14 cellular contexts compared by ENCODE assay signal in genomic region chr1:215484111-215484914, GRCh38.
A peak's percentile ranks its signal among the peaks of the same experiment; 100 is the strongest.
DNase-seq lines count a peak whose midpoint lies in the region; ATAC-seq and TF ChIP-seq lines count a peak whose summit lies in the region.
"Had no signal": no experiment of that assay in that cellular context is flagged by ENCODE, and none has a peak within 500 bp of the region (broad histone marks: within the 10 kb centered on the region; RNA-seq: fewer than 3 reads in every experiment).

No MANE protein-coding gene starts in this region.

- H3K36me3 ChIP-seq in CD8-positive, alpha-beta T cell (ENCODE audit: insufficient read depth, low read length): no peaks in the 10 kb centered on the region
- H3K36me3 ChIP-seq in SJCRH30: no peaks in the 10 kb centered on the region

- POLR2A ChIA-PET in WTC11 (lab: Charles Lee): no interaction called here
- POLR2A ChIA-PET in CD8-positive, alpha-beta T cell (lab: Charles Lee): no interaction called here

- intact Hi-C loops in CD8-positive, alpha-beta T cell (cut with DNase I, micrococcal nuclease): no loop called here

- H3K4me3 Mint-ChIP-seq in WTC11: no peak overlapping the region
- peak overlapping the region; percentile 7 for H3K4me3 Mint-ChIP-seq in neural crest cell
- no peak overlapping the region for H3K4me3 Mint-ChIP-seq in natural killer cell treated with Interleukin-12 subunit alpha and Interleukin-12 subunit beta and Interleukin-15 and Interleukin-18, amount 100 ng/mL, for 72 hours
- no peak overlapping the region for H3K4me3 Mint-ChIP-seq in CD8-positive, alpha-beta T cell
- H3K4me3 Mint-ChIP-seq: H9, IgD-negative memory B cell had no signal

- peak overlapping the region; percentile 53 for H3K27ac Mint-ChIP-seq in WTC11
- H3K27ac Mint-ChIP-seq in neural crest cell (ENCODE audit: unreplicated experiment): peak overlapping the region; percentile 92
- H3K27ac Mint-ChIP-seq in natural killer cell treated with Interleukin-12 subunit alpha and Interleukin-12 subunit beta and Interleukin-15 and Interleukin-18, amount 100 ng/mL, for 72 hours: no peak overlapping the region
- no peak overlapping the region for H3K27ac Mint-ChIP-seq in CD8-positive, alpha-beta T cell
- H3K27ac Mint-ChIP-seq: IgD-negative memory B cell had no signal

- DNase-seq in ELF-1 (ENCODE audit: low read depth, low spot score) (peak; percentile 49), WTC11 (ENCODE audit: low spot score) (no peak), iPS DF 19.7 (ENCODE audit: low read depth, low spot score) (peak; percentile 12), neural crest cell (ENCODE audit: low read depth, low spot score) (no peak), Ammon's horn (ENCODE audit: low spot score) (no peak), SJCRH30 (no peak)
- no peak for DNase-seq in natural killer cell treated with Interleukin-12 subunit alpha and Interleukin-12 subunit beta and Interleukin-15 and Interleukin-18, amount 100 ng/mL, for 72 hours (ENCODE audit: low spot score)
- no peak for DNase-seq in CD8-positive, alpha-beta T cell
- DNase-seq: DND-41, H9, NCI-H146, PC-9 had no signal

- no peak overlapping the region for H3K4me3 ChIP-seq in CD8-positive, alpha-beta T cell (ENCODE audit: low read depth, low read length)
- no peak overlapping the region for H3K4me3 ChIP-seq in SJCRH30
- H3K4me3 ChIP-seq: PC-9, SK-N-MC had no signal

- H3K4me1 ChIP-seq in CD8-positive, alpha-beta T cell (ENCODE audit: insufficient read depth, low read length): no peaks in the 10 kb centered on the region
- H3K4me1 ChIP-seq in SJCRH30: no peaks in the 10 kb centered on the region

- no peaks in the 10 kb centered on the region for H3K27me3 ChIP-seq in CD8-positive, alpha-beta T cell (ENCODE audit: insufficient read depth, low read length)
- H3K27me3 ChIP-seq in SJCRH30: no peaks in the 10 kb centered on the region

- no peak overlapping the region for H3K27ac ChIP-seq in CD8-positive, alpha-beta T cell (ENCODE audit: low read depth, low read length)
- no peak overlapping the region for H3K27ac ChIP-seq in SJCRH30
- H3K27ac ChIP-seq: PC-9, SK-N-MC had no signal

- peak; percentile 90 for ATAC-seq in WTC11
- no peak for ATAC-seq in natural killer cell treated with Interleukin-12 subunit alpha and Interleukin-12 subunit beta and Interleukin-15 and Interleukin-18, amount 100 ng/mL, for 72 hours
- ATAC-seq in CD8-positive, alpha-beta T cell: no peak

- no peaks in the 10 kb centered on the region for H3K9me3 ChIP-seq in CD8-positive, alpha-beta T cell (ENCODE audit: low read length)
- H3K9me3 ChIP-seq in SJCRH30 (replicated peaks): no peaks in the 10 kb centered on the region

- H3K36me3 Mint-ChIP-seq in WTC11: peaks cover 16% of the 10 kb centered on the region
- H3K36me3 Mint-ChIP-seq in neural crest cell (ENCODE audit: low read depth): no peaks in the 10 kb centered on the region
- no peaks in the 10 kb centered on the region for H3K36me3 Mint-ChIP-seq in natural killer cell treated with Interleukin-12 subunit alpha and Interleukin-12 subunit beta and Interleukin-15 and Interleukin-18, amount 100 ng/mL, for 72 hours
- no peaks in the 10 kb centered on the region for H3K36me3 Mint-ChIP-seq in CD8-positive, alpha-beta T cell
- H3K36me3 Mint-ChIP-seq: IgD-negative memory B cell had no signal

- H3K9me3 Mint-ChIP-seq in WTC11: peaks cover 31% of the 10 kb centered on the region
- peaks cover 3% of the 10 kb centered on the region for H3K9me3 Mint-ChIP-seq in neural crest cell
- no peaks in the 10 kb centered on the region for H3K9me3 Mint-ChIP-seq in natural killer cell treated with Interleukin-12 subunit alpha and Interleukin-12 subunit beta and Interleukin-15 and Interleukin-18, amount 100 ng/mL, for 72 hours
- no peaks in the 10 kb centered on the region for H3K9me3 Mint-ChIP-seq in CD8-positive, alpha-beta T cell
- H3K9me3 Mint-ChIP-seq: H9 had no signal

- CTCF ChIA-PET in WTC11 (lab: Charles Lee): no interaction called here
- CTCF ChIA-PET in CD8-positive, alpha-beta T cell (lab: Charles Lee): no interaction called here

- H3K4me1 Mint-ChIP-seq in WTC11: peaks cover 14% of the 10 kb centered on the region
- H3K4me1 Mint-ChIP-seq in neural crest cell: peaks cover 16% of the 10 kb centered on the region
- H3K4me1 Mint-ChIP-seq in natural killer cell treated with Interleukin-12 subunit alpha and Interleukin-12 subunit beta and Interleukin-15 and Interleukin-18, amount 100 ng/mL, for 72 hours (ENCODE audit: low read depth in 2 of 2): no peaks in the 10 kb centered on the region
- no peaks in the 10 kb centered on the region for H3K4me1 Mint-ChIP-seq in CD8-positive, alpha-beta T cell (ENCODE audit: low read depth)
- H3K4me1 Mint-ChIP-seq: IgD-negative memory B cell had no signal

- H3K27me3 Mint-ChIP-seq in WTC11 (ENCODE audit: low read depth) (no peaks in the 10 kb centered on the region), neural crest cell (ENCODE audit: low read depth) (no peaks in the 10 kb centered on the region)
- H3K27me3 Mint-ChIP-seq in natural killer cell treated with Interleukin-12 subunit alpha and Interleukin-12 subunit beta and Interleukin-15 and Interleukin-18, amount 100 ng/mL, for 72 hours: no peaks in the 10 kb centered on the region
- no peaks in the 10 kb centered on the region for H3K27me3 Mint-ChIP-seq in CD8-positive, alpha-beta T cell (ENCODE audit: low read depth)
- H3K27me3 Mint-ChIP-seq: IgD-negative memory B cell had no signal

- no peak for TF ChIP-seq CTCF in WTC11 (IDR thresholded peaks at IDR 0.05)
- no peak for TF ChIP-seq CTCF in neural crest cell (conservative IDR thresholded peaks at IDR 0.05)
- no peak for TF ChIP-seq CTCF in CD8-positive, alpha-beta T cell (IDR thresholded peaks at IDR 0.05)

TF ChIP-seq in WTC11, 78 proteins besides CTCF, POLR2A, EP300 and RAD21:
- TF ChIP-seq ZNF423 (CRISPR knock-in tag; IDR thresholded peaks at IDR 0.05) (no peak), PRDM15 (CRISPR knock-in tag; IDR thresholded peaks at IDR 0.05) (0 out of 2 replicates have a peak, but pooled peaks have one; percentile 20), PRRX2 (CRISPR knock-in tag; IDR thresholded peaks at IDR 0.05) (no peak), RORB (CRISPR knock-in tag; IDR thresholded peaks at IDR 0.05) (no peak), USF1 (CRISPR knock-in tag; IDR thresholded peaks at IDR 0.05) (no peak)
TF ChIP-seq in WTC11: peak in this region for 1.

Comparison
In these comparisons a context has a peak if more than half of its experiments do, and no peak if none do; other contexts are left out.
1. DNase-seq: peak in ELF-1 (single experiment) and iPS DF 19.7 (single experiment); none in WTC11 (single experiment), neural crest cell (single experiment), Ammon's horn (single experiment), natural killer cell treated with Interleukin-12 subunit alpha and Interleukin-12 subunit beta and Interleukin-15 and Interleukin-18, amount 100 ng/mL, for 72 hours (single experiment), CD8-positive, alpha-beta T cell (0 of 7) and SJCRH30 (0 of 2).
2. H3K27ac Mint-ChIP-seq: peak in WTC11 (single experiment) and neural crest cell (single experiment); none in natural killer cell treated with Interleukin-12 subunit alpha and Interleukin-12 subunit beta and Interleukin-15 and Interleukin-18, amount 100 ng/mL, for 72 hours (0 of 2) and CD8-positive, alpha-beta T cell (single experiment).